In the genomic region with DNA sequence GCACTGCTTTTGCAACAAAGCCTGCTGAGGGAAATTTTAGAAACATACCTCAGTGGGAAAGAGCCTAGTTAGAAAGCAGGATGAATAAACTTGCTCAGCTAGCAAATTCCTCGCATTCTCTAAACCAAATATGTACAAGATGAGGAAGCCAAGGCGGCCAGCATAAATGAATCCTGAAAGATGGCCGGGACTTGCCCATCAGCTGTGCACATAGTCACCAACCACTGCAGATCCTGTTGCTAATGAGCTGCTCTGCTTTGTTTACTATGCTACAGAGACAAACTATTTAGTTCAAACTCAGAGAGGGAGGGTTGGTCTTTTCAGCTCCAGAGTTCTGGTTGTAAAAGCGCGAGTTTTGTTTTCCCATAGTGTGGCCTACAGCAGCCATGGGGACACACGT, we compare ENCODE assay signal across 13 cellular contexts. TPM values are rescaled to one million over a fixed set of nuclear protein-coding genes. Genes with fewer than 3 reads are reported as not detected.
DNase-seq lines count a peak whose midpoint lies in the region; FAIRE-seq and TF ChIP-seq lines count a peak whose summit lies in the region.
"Had no signal": no experiment of that assay in that cellular context is flagged by ENCODE, and none has a peak within 500 bp of the region (broad histone marks: within the 10 kb centered on the region; RNA-seq: fewer than 3 reads in every experiment).

No MANE protein-coding gene starts in this region.

- no peak overlapping the region for H3K4me3 ChIP-seq in right atrium auricular region
- no peak overlapping the region for H3K4me3 ChIP-seq in brain microvascular endothelial cell (ENCODE audit: low read depth, low read length)
- H3K4me3 ChIP-seq: BLaER1 had no signal

- H3K4me1 ChIP-seq in right atrium auricular region, result no peaks in the 10 kb centered on the region
- H3K4me1 ChIP-seq: BLaER1, parathyroid adenoma had no signal

- no peaks in the 10 kb centered on the region for H3K9me3 ChIP-seq in right atrium auricular region
- H3K9me3 ChIP-seq: BLaER1 had no signal

- DNase-seq in right atrium auricular region (ENCODE audit: low spot score) (peak; percentile 57), cardiac septum (ENCODE audit: low spot score) (no peak), brain microvascular endothelial cell (peak; percentile 92), kidney tubule cell (ENCODE audit: low spot score) (peak; percentile 94), frontal cortex (ENCODE audit: low spot score in 2 of 2) (no peak), HT-29 (ENCODE audit: low spot score) (no peak), T-helper 2 cell (no peak), NCI-H510A (lab: John Stamatoyannopoulos, UW) (no peak)
- DNase-seq: NCI-H1694, SHP77 treated with DMSO at 0.1 percent for 48 hours had no signal

- intact Hi-C loops in cardiac septum (cut with DNase I), result loop anchor here (5.0 to 10.0 kb wide), 2 partner anchors 648 to 1016 kb away; no protein-coding TSS in a partner anchor

- in situ Hi-C loops in brain microvascular endothelial cell (cut with HindIII; ENCODE audit: low pct_ligation_motif_present, low sequenced_read_pairs), result no loop called here

- no peak for FAIRE-seq in frontal cortex (lab: Jason Lieb, UNC)
- FAIRE-seq: GM18507 had no signal

- H3K27me3 ChIP-seq in right atrium auricular region, result no peaks in the 10 kb centered on the region
- H3K27me3 ChIP-seq in brain microvascular endothelial cell (replicated peaks), result no peaks in the 10 kb centered on the region
- H3K27me3 ChIP-seq: BLaER1 had no signal

- no peak for TF ChIP-seq CTCF in right atrium auricular region (IDR thresholded peaks at IDR 0.05)
- no peak for TF ChIP-seq CTCF in brain microvascular endothelial cell (IDR thresholded peaks at IDR 0.05; ENCODE audit: low read depth, low read length, missing control alignments)

- H3K36me3 ChIP-seq in right atrium auricular region (no peaks in the 10 kb centered on the region), brain microvascular endothelial cell (replicated peaks) (no peaks in the 10 kb centered on the region)
- H3K36me3 ChIP-seq: BLaER1 had no signal

- H3K27ac ChIP-seq in right atrium auricular region, result no peak overlapping the region
- H3K27ac ChIP-seq in brain microvascular endothelial cell, result peak overlapping the region; percentile 94
- H3K27ac ChIP-seq: BLaER1, parathyroid adenoma had no signal

RNA-seq across cellular contexts. Expression of a gene that starts 49.0 kb away (rescaled TPM):
- total RNA-seq in right atrium auricular region, result 1 to 10 TPM; 3.6 to 3.8 TPM
- 4.2 TPM for total RNA-seq in cardiac septum
- total RNA-seq in frontal cortex, result 51.8 TPM
- 0.42 and 0.56 TPM in 2 replicates for total RNA-seq in HT-29 (2014; rRNA removed; shearing (Covaris generic))

Comparison
In these comparisons a context has a peak if more than half of its experiments do, and no peak if none do; other contexts are left out.
1. DNase-seq: peak in right atrium auricular region (single experiment), brain microvascular endothelial cell (single experiment) and kidney tubule cell (single experiment); none in cardiac septum (single experiment), frontal cortex (0 of 2), HT-29 (single experiment), T-helper 2 cell (0 of 5) and NCI-H510A (single experiment).
2. RNA of a gene that starts 49.0 kb away (total RNA-seq): 51.8 TPM in frontal cortex (single experiment); 4.2 TPM in cardiac septum (single experiment), 3.6 to 3.8 TPM in right atrium auricular region and 0.42 to 0.56 TPM in HT-29; every median in the first group is over 10 times any median in the second.